In the genomic region with DNA sequence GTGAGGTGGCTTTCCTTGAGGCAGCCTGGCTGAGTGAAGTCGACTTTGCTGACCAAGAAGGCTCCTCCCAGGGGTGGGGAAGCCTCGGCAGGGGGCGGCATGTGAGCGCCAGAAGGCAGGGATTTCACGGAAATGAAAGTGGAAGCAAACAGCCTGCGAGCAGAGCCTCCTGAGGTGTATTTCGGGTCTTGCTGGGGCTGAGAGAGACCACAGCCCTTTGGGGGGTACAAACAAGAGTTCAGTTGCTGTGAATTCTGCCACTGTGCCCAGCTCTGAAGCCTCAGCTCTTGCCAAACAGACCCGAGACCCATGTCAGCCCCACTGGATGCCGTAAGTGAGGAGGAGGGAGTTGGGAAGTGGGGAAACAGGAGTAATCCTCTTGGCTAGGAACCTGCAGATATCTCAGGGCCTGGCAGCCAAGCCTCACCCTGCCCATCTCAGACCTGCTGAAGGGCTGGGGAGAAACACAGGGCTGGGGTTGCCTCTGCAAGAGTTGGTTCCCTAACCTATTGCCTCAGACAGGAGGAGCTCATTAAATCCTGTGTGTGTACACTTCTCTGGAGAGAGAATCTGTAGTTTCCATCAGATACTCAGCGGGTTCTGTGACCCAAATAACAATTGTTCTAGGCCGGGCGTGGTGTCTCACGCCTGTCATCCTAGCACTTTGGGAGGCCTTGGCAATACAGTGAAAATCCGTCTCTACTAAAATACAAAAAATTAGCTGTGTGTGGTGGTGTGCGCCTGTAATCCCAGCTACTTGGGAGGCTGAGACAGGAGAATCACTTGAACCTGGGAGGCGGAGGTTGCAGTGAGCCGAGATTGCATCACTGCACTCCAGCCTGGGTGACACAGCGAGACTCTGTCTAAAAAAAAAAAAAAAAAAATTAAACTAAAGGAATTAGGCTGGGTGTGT, we compare ENCODE assay signal across 8 cellular contexts. TPM values are rescaled to one million over a fixed set of nuclear protein-coding genes. Genes with fewer than 3 reads are reported as not detected.
DNase-seq lines count a peak whose midpoint lies in the region; ATAC-seq and TF ChIP-seq lines count a peak whose summit lies in the region.

Gene IFI35 (plus strand): TSS at position 146 of the 913 bp plus-strand sequence. CDS start 164 bp downstream, at position 310.

- H3K4me3 ChIP-seq in RWPE2 (ENCODE audit: severe bottlenecking) = peak within 1 kb of the TSS; percentile 71

- peaks cover 18% of the 10 kb centered on the region for H3K4me1 Mint-ChIP-seq in activated T-helper 2 cell treated with anti-CD3 and anti-CD28 coated beads, Interferon-gamma antibody, Interleukin-2, Interleukin-4, amounts not matched to agents 10 μg/mL and 5 μg/mL and 100 μg/mL, durations not matched to agents 14 hours and 24 hours and 36 hours (ENCODE audit: low read depth)
- peaks cover 6% of the 10 kb centered on the region for H3K4me1 Mint-ChIP-seq in nephron
- H3K4me1 Mint-ChIP-seq in stimulated activated naive CD8-positive, alpha-beta T cell treated with anti-CD3 and anti-CD28 coated beads, Interleukin-15, amount 100 ng/mL, for 72 hours = peaks cover 35% of the 10 kb centered on the region

- ATAC-seq in GM18907 (IDR thresholded peaks at IDR 0.05; ENCODE audit: unreplicated experiment) = peak; percentile 75
- peak; percentile 78 for ATAC-seq in RWPE2 (ENCODE audit: low read depth)
- peak; percentile 97 for ATAC-seq in stimulated activated naive CD8-positive, alpha-beta T cell treated with anti-CD3 and anti-CD28 coated beads, Interleukin-15, amount 100 ng/mL, for 72 hours

- H3K4me1 ChIP-seq in RWPE2 (ENCODE audit: insufficient read depth, poor library complexity, severe bottlenecking) = peaks cover 6% of the 10 kb centered on the region

- peaks cover 35% of the 10 kb centered on the region for H3K36me3 Mint-ChIP-seq in activated T-helper 2 cell treated with anti-CD3 and anti-CD28 coated beads, Interferon-gamma antibody, Interleukin-2, Interleukin-4, amounts not matched to agents 10 μg/mL and 5 μg/mL and 100 μg/mL, durations not matched to agents 14 hours and 24 hours and 36 hours (ENCODE audit: low read depth)
- H3K36me3 Mint-ChIP-seq in nephron (ENCODE audit: low read depth) = peaks cover 25% of the 10 kb centered on the region

- H3K36me3 ChIP-seq in RWPE2 (ENCODE audit: low read depth) = peaks cover 24% of the 10 kb centered on the region

- no peaks in the 10 kb centered on the region for H3K9me3 ChIP-seq in RWPE2 (ENCODE audit: severe bottlenecking)

- no peaks in the 10 kb centered on the region for H3K27me3 Mint-ChIP-seq in activated T-helper 2 cell treated with anti-CD3 and anti-CD28 coated beads, Interferon-gamma antibody, Interleukin-2, Interleukin-4, amounts not matched to agents 10 μg/mL and 5 μg/mL and 100 μg/mL, durations not matched to agents 14 hours and 24 hours and 36 hours (ENCODE audit: low read depth)
- H3K27me3 Mint-ChIP-seq in nephron (ENCODE audit: low read depth) = no peaks in the 10 kb centered on the region
- H3K27me3 Mint-ChIP-seq in stimulated activated naive CD8-positive, alpha-beta T cell treated with anti-CD3 and anti-CD28 coated beads, Interleukin-15, amount 100 ng/mL, for 72 hours = no peaks in the 10 kb centered on the region

- DNase-seq in AG08396 (ENCODE audit: low spot score) (peak; percentile 79), HPDE6-E6E7 (ENCODE audit: extremely low spot score) (peak; percentile 86), RWPE2 (ENCODE audit: low spot score) (no peak), fibroblast of peridontal ligament (ENCODE audit: extremely low read depth) (peak; percentile 82)
- peak; percentile 84 for DNase-seq in activated T-helper 2 cell treated with anti-CD3 and anti-CD28 coated beads, Interferon-gamma antibody, Interleukin-2, Interleukin-4, amounts not matched to agents 10 μg/mL and 5 μg/mL and 100 μg/mL, durations not matched to agents 14 hours and 24 hours and 36 hours (ENCODE audit: low spot score)
- DNase-seq in stimulated activated naive CD8-positive, alpha-beta T cell treated with anti-CD3 and anti-CD28 coated beads, Interleukin-15, amount 100 ng/mL, for 72 hours = peak; percentile 77 to 87

- H3K27me3 ChIP-seq in RWPE2 (ENCODE audit: insufficient read depth, poor library complexity, severe bottlenecking) = no peaks in the 10 kb centered on the region

- intact Hi-C loops in activated T-helper 2 cell treated with anti-CD3 and anti-CD28 coated beads, Interferon-gamma antibody, Interleukin-2, Interleukin-4, amounts not matched to agents 10 μg/mL and 5 μg/mL and 100 μg/mL, durations not matched to agents 14 hours and 24 hours and 36 hours (cut with micrococcal nuclease) = loop anchor here (1.0 kb wide), 1 partner anchor 9 kb away; the partner anchor contains the start of gene RPL27

- H3K4me3 Mint-ChIP-seq in activated T-helper 2 cell treated with anti-CD3 and anti-CD28 coated beads, Interferon-gamma antibody, Interleukin-2, Interleukin-4, amounts not matched to agents 10 μg/mL and 5 μg/mL and 100 μg/mL, durations not matched to agents 14 hours and 24 hours and 36 hours (ENCODE audit: low read depth) = peak within 1 kb of the TSS; percentile 100
- peak within 1 kb of the TSS; percentile 82 to 94 (median 92) for H3K4me3 Mint-ChIP-seq in nephron
- H3K4me3 Mint-ChIP-seq in stimulated activated naive CD8-positive, alpha-beta T cell treated with anti-CD3 and anti-CD28 coated beads, Interleukin-15, amount 100 ng/mL, for 72 hours = peak within 1 kb of the TSS; percentile 98 to 100

- peak within 1 kb of the TSS; percentile 100 for H3K27ac Mint-ChIP-seq in activated T-helper 2 cell treated with anti-CD3 and anti-CD28 coated beads, Interferon-gamma antibody, Interleukin-2, Interleukin-4, amounts not matched to agents 10 μg/mL and 5 μg/mL and 100 μg/mL, durations not matched to agents 14 hours and 24 hours and 36 hours
- H3K27ac Mint-ChIP-seq in nephron = peak within 1 kb of the TSS; percentile 90 to 98 (median 96)
- H3K27ac Mint-ChIP-seq in stimulated activated naive CD8-positive, alpha-beta T cell treated with anti-CD3 and anti-CD28 coated beads, Interleukin-15, amount 100 ng/mL, for 72 hours = peak within 1 kb of the TSS; percentile 100

- H3K27ac ChIP-seq in RWPE2 (ENCODE audit: poor library complexity, severe bottlenecking) = peak within 1 kb of the TSS; percentile 85

- peak; percentile 60 for TF ChIP-seq CTCF in RWPE2 (IDR thresholded peaks at IDR 0.05; ENCODE audit: poor library complexity, severe bottlenecking)
- peak in 1 of 3 experiments; percentile 28 for TF ChIP-seq CTCF in nephron (IDR thresholded peaks at IDR 0.05; ENCODE audit: unreplicated experiment in 3 of 3)

- H3K9me3 Mint-ChIP-seq in activated T-helper 2 cell treated with anti-CD3 and anti-CD28 coated beads, Interferon-gamma antibody, Interleukin-2, Interleukin-4, amounts not matched to agents 10 μg/mL and 5 μg/mL and 100 μg/mL, durations not matched to agents 14 hours and 24 hours and 36 hours = no peaks in the 10 kb centered on the region
- H3K9me3 Mint-ChIP-seq in nephron = no peaks in the 10 kb centered on the region
- H3K9me3 Mint-ChIP-seq in stimulated activated naive CD8-positive, alpha-beta T cell treated with anti-CD3 and anti-CD28 coated beads, Interleukin-15, amount 100 ng/mL, for 72 hours = no peaks in the 10 kb centered on the region

RNA-seq across cellular contexts. Expression of gene IFI35, which starts in this region (rescaled TPM):
- total RNA-seq in activated T-helper 2 cell treated with anti-CD3 and anti-CD28 coated beads, Interferon-gamma antibody, Interleukin-2, Interleukin-4, amounts not matched to agents 10 μg/mL and 5 μg/mL and 100 μg/mL, durations not matched to agents 14 hours and 24 hours and 36 hours = 49.1 and 51.2 TPM in 2 replicates
